Comparison of ENCODE assay signal across 13 cellular contexts in genomic region chrX:150032742-150033141, GRCh38.
A peak's percentile ranks its signal among the peaks of the same experiment; 100 is the strongest.
DNase-seq lines count a peak whose midpoint lies in the region; ATAC-seq and TF ChIP-seq lines count a peak whose summit lies in the region.
"Had no signal": no experiment of that assay in that cellular context is flagged by ENCODE, and none has a peak within 500 bp of the region (broad histone marks: within the 10 kb centered on the region; RNA-seq: fewer than 3 reads in every experiment).

No MANE protein-coding gene starts in this region.

- ATAC-seq in left ventricle myocardium superior (peak; percentile 34), Right ventricle myocardium inferior (no peak), GM21515 (IDR thresholded peaks at IDR 0.05; ENCODE audit: unreplicated experiment) (no peak)
- ATAC-seq: K562; naive thymus-derived CD4-positive, alpha-beta T cell had no signal

- intact Hi-C loops in left ventricle myocardium superior (cut with micrococcal nuclease) (no loop called here), Right ventricle myocardium inferior (cut with DNase I) (loop anchor here (10.0 kb wide), 1 partner anchor 52 kb away; no protein-coding TSS in a partner anchor)

- no peak overlapping the region for H3K4me3 Mint-ChIP-seq in type B pancreatic cell
- H3K4me3 Mint-ChIP-seq: activated T-helper 1 cell treated with anti-CD3 and anti-CD28 coated beads, Interleukin-12 subunit alpha, Interleukin-12 subunit beta, Interleukin-2, Interleukin-4 antibody, amounts not matched to agents 30 ng/mL and 10 ng/mL and 1 ng/mL, durations not matched to agents 14 hours and 24 hours and 36 hours; naive thymus-derived CD4-positive, alpha-beta T cell; stimulated activated naive CD8-positive, alpha-beta T cell treated with anti-CD3 and anti-CD28 coated beads, Interleukin-15, Interleukin-2, amounts not matched to agents 100 ng/mL and 50 ng/mL, for 24 hours had no signal

- no peak for TF ChIP-seq CTCF in type B pancreatic cell (conservative IDR thresholded peaks at IDR 0.05)
- TF ChIP-seq CTCF in GM10266 (IDR thresholded peaks at IDR 0.05; ENCODE audit: control insufficient read depth, insufficient read depth, low read depth, missing control alignments): no peak

- H3K36me3 Mint-ChIP-seq in type B pancreatic cell: no peaks in the 10 kb centered on the region

- H3K27ac Mint-ChIP-seq in type B pancreatic cell: peak overlapping the region; percentile 73
- H3K27ac Mint-ChIP-seq: activated T-helper 1 cell treated with anti-CD3 and anti-CD28 coated beads, Interleukin-12 subunit alpha, Interleukin-12 subunit beta, Interleukin-2, Interleukin-4 antibody, amounts not matched to agents 30 ng/mL and 10 ng/mL and 1 ng/mL, durations not matched to agents 14 hours and 24 hours and 36 hours; naive thymus-derived CD4-positive, alpha-beta T cell; stimulated activated naive CD8-positive, alpha-beta T cell treated with anti-CD3 and anti-CD28 coated beads, Interleukin-15, Interleukin-2, amounts not matched to agents 100 ng/mL and 50 ng/mL, for 24 hours had no signal

- peaks cover 7% of the 10 kb centered on the region for H3K9me3 Mint-ChIP-seq in type B pancreatic cell

- no peaks in the 10 kb centered on the region for H3K4me1 Mint-ChIP-seq in type B pancreatic cell (ENCODE audit: unreplicated experiment)

- DNase-seq in left ventricle myocardium superior: no peak
- no peak for DNase-seq in Right ventricle myocardium inferior (ENCODE audit: missing footprints)
- DNase-seq in NCI-H2227 treated with DMSO at 0.1 percent for 48 hours (lab: John Stamatoyannopoulos, UW): peak; percentile 55
- peak; percentile 69 for DNase-seq in fibroblast of gingiva (ENCODE audit: low read depth)
- no peak for DNase-seq in type B pancreatic cell (ENCODE audit: extremely low spot score, unreplicated experiment)
- no peak for DNase-seq in germinal center (ENCODE audit: low spot score)
- DNase-seq in GM10266 (ENCODE audit: extremely low spot score): no peak
- DNase-seq: C1 segment of cervical spinal cord; naive thymus-derived CD4-positive, alpha-beta T cell had no signal

- no peaks in the 10 kb centered on the region for H3K27me3 Mint-ChIP-seq in type B pancreatic cell
- H3K27me3 Mint-ChIP-seq: stimulated activated naive CD8-positive, alpha-beta T cell treated with anti-CD3 and anti-CD28 coated beads, Interleukin-15, Interleukin-2, amounts not matched to agents 100 ng/mL and 50 ng/mL, for 24 hours had no signal

Comparison
In these comparisons a context has a peak if more than half of its experiments do, and no peak if none do; other contexts are left out.
1. DNase-seq: peak in NCI-H2227 treated with DMSO at 0.1 percent for 48 hours (single experiment) and fibroblast of gingiva (single experiment); none in left ventricle myocardium superior (single experiment), Right ventricle myocardium inferior (single experiment), type B pancreatic cell (single experiment), germinal center (single experiment) and GM10266 (single experiment).